13 cellular contexts compared by ENCODE assay signal in the genomic region with DNA sequence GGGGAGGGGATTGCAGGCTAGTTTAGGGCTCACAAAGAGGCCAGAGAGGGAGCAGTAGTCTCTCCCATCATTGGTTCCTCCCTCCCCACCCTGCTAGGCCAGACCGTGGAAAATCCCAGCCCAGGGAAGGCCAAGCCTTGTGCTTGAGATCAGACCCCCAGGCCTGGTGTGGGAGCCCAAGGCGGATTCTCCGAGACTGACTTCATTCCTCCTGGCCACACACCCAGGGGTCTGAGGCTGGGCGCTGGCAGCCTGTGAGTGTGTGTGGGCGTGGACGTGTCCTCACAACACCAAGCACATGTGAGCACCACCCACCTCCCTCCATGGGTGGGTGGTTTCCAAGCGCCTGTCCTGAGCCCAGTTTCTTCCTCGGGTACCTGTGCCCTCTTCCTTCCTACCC. TPM values are rescaled to one million over a fixed set of nuclear protein-coding genes. Genes with fewer than 3 reads are reported as not detected.
A peak's percentile ranks its signal among the peaks of the same experiment; 100 is the strongest.
DNase-seq lines count a peak whose midpoint lies in the region; ATAC-seq and TF ChIP-seq lines count a peak whose summit lies in the region.
"Had no signal": no experiment of that assay in that cellular context is flagged by ENCODE, and none has a peak within 500 bp of the region (broad histone marks: within the 10 kb centered on the region; RNA-seq: fewer than 3 reads in every experiment).

No MANE protein-coding gene starts in this region.

- H4K20me1 ChIP-seq in GM23248 (ENCODE audit: insufficient read depth), result no peaks in the 10 kb centered on the region
- peaks cover 65% of the 10 kb centered on the region for H4K20me1 ChIP-seq in smooth muscle cell (ENCODE audit: low read depth)

- H3K27ac ChIP-seq in GM23248, result peak overlapping the region; percentile 94
- peak overlapping the region; percentile 96 for H3K27ac ChIP-seq in smooth muscle cell (ENCODE audit: low read depth)

- no peak overlapping the region for H3K27ac Mint-ChIP-seq in stimulated activated memory B cell treated with anti-CD40 and anti-IgM and Interleukin-4, amounts not matched to agents 10 μg/mL and 1 μg/mL and 100 μg/mL, for 72 hours

- H3K9ac ChIP-seq in GM23248 (peak overlapping the region; percentile 90), smooth muscle cell (ENCODE audit: low read depth) (peak overlapping the region; percentile 80)

- H3F3A ChIP-seq in GM23248 (ENCODE audit: insufficient read depth), result peaks cover 51% of the 10 kb centered on the region
- H3F3A ChIP-seq in smooth muscle cell (ENCODE audit: low read depth), result no peaks in the 10 kb centered on the region

- peaks cover 50% of the 10 kb centered on the region for H3K27me3 Mint-ChIP-seq in stimulated activated memory B cell treated with anti-CD40 and anti-IgM and Interleukin-4, amounts not matched to agents 10 μg/mL and 1 μg/mL and 100 μg/mL, for 72 hours

- H3K9me3 ChIP-seq in GM23248 (ENCODE audit: low read depth) (no peaks in the 10 kb centered on the region), smooth muscle cell (replicated peaks; ENCODE audit: low read depth) (no peaks in the 10 kb centered on the region)
- H3K9me3 ChIP-seq: HAP-1 had no signal

- H3K36me3 ChIP-seq in GM23248 (ENCODE audit: low read depth) (peaks cover 14% of the 10 kb centered on the region; the same call in 1 of the 2 replicates), smooth muscle cell (ENCODE audit: low read depth) (no peaks in the 10 kb centered on the region)
- H3K36me3 ChIP-seq: HAP-1 had no signal

- TF ChIP-seq CTCF in smooth muscle cell (IDR thresholded peaks at IDR 0.05; ENCODE audit: borderline replicate concordance, insufficient read depth, poor library complexity, severe bottlenecking), result no peak

- no peaks in the 10 kb centered on the region for H3K36me3 Mint-ChIP-seq in stimulated activated memory B cell treated with anti-CD40 and anti-IgM and Interleukin-4, amounts not matched to agents 10 μg/mL and 1 μg/mL and 100 μg/mL, for 72 hours

- H3K4me3 Mint-ChIP-seq in stimulated activated memory B cell treated with anti-CD40 and anti-IgM and Interleukin-4, amounts not matched to agents 10 μg/mL and 1 μg/mL and 100 μg/mL, for 72 hours, result no peak overlapping the region

- ATAC-seq in left ventricle myocardium superior, result peak; percentile 42
- ATAC-seq in stimulated activated memory B cell treated with anti-CD40 and anti-IgM and Interleukin-4, amounts not matched to agents 10 μg/mL and 1 μg/mL and 100 μg/mL, for 72 hours, result no peak

- WGBS in GM23248 (ENCODE audit: low coverage in 1 of 2, low lambda C conversion rate in 2 of 2, missing lambda C conversion rate in 2 of 2), 2 experiments, result 0 to 3% methylated on average over 6 to 8 of the region's 8 CpGs
- WGBS in smooth muscle cell (ENCODE audit: low lambda C conversion rate), result 11% methylated on average over 8 of the region's 8 CpGs

- intact Hi-C loops in left ventricle myocardium superior (cut with micrococcal nuclease), result no loop called here

- H3K79me2 ChIP-seq in GM23248 (ENCODE audit: insufficient read depth), result peaks cover 91% of the 10 kb centered on the region
- H3K79me2 ChIP-seq in smooth muscle cell (ENCODE audit: low read depth), result peaks cover 93% of the 10 kb centered on the region

- peaks cover 13% of the 10 kb centered on the region for H3K4me1 Mint-ChIP-seq in stimulated activated memory B cell treated with anti-CD40 and anti-IgM and Interleukin-4, amounts not matched to agents 10 μg/mL and 1 μg/mL and 100 μg/mL, for 72 hours

- H3K4me3 ChIP-seq in GM23248 (peak overlapping the region; percentile 93), smooth muscle cell (no peak overlapping the region)
- H3K4me3 ChIP-seq: HAP-1 had no signal

- H2AFZ ChIP-seq in GM23248 (no peak overlapping the region), smooth muscle cell (ENCODE audit: low read depth) (no peak overlapping the region)

- H3K27me3 ChIP-seq in GM23248 (replicated peaks; ENCODE audit: insufficient read depth) (no peaks in the 10 kb centered on the region), smooth muscle cell (ENCODE audit: low read depth) (no peaks in the 10 kb centered on the region)

- H3K9me2 ChIP-seq in GM23248 (ENCODE audit: insufficient read depth), result no peaks in the 10 kb centered on the region

- H3K4me1 ChIP-seq in GM23248 (ENCODE audit: insufficient read depth), result peaks cover 64% of the 10 kb centered on the region
- peaks cover 32% of the 10 kb centered on the region for H3K4me1 ChIP-seq in smooth muscle cell (ENCODE audit: low read depth)

- no peaks in the 10 kb centered on the region for H3K9me3 Mint-ChIP-seq in stimulated activated memory B cell treated with anti-CD40 and anti-IgM and Interleukin-4, amounts not matched to agents 10 μg/mL and 1 μg/mL and 100 μg/mL, for 72 hours

- in situ Hi-C loops in GM23248 (cut with MboI), result no loop called here

- peak overlapping the region; percentile 98 for H3K4me2 ChIP-seq in GM23248 (ENCODE audit: unreplicated experiment)
- peak overlapping the region; percentile 96 for H3K4me2 ChIP-seq in smooth muscle cell

- DNase-seq in GM23248 (peak; percentile 94), astrocyte of the hippocampus (ENCODE audit: low read depth, low spot score) (peak; percentile 96), left ventricle myocardium superior (peak; percentile 81), smooth muscle cell (lab: John Stamatoyannopoulos, UW; ENCODE audit: unreplicated experiment) (no peak), NCI-H1436 treated with DMSO at 0.1 percent for 48 hours (lab: John Stamatoyannopoulos, UW) (no peak), LoVo (ENCODE audit: low spot score) (no peak), NK-92 (lab: John Stamatoyannopoulos, UW; ENCODE audit: unreplicated experiment) (no peak)
- DNase-seq: effector CD8-positive, alpha-beta T cell; GDM1; NCI-H1092; T-helper 2 cell had no signal

RNA-seq across cellular contexts. Expression of a gene that starts 4.1 kb away (rescaled TPM):
- 534 and 540 TPM in 2 replicates for total RNA-seq in GM23248 (2014; rRNA removed; shearing (Covaris generic))
- 396 and 401 TPM in 2 replicates for polyA plus RNA-seq in GM23248 (2016; fragmentation: Nextera tagmentation; extraction: Ambion mirVana)
- total RNA-seq in left ventricle myocardium superior, result 12.9 TPM
- 239 and 252 TPM in 2 replicates for total RNA-seq in smooth muscle cell
- 736 and 899 TPM in 2 replicates for polyA plus RNA-seq in smooth muscle cell

RNA-seq across cellular contexts. Expression of a gene that starts 57.0 kb away (rescaled TPM):
- total RNA-seq in GM23248 (2014; rRNA removed; shearing (Covaris generic)), result not detected in 2 replicates
- polyA plus RNA-seq in GM23248 (2016; fragmentation: Nextera tagmentation; extraction: Ambion mirVana) (not detected in 2 replicates), smooth muscle cell (not detected in 2 replicates)
- total RNA-seq in left ventricle myocardium superior (not detected), smooth muscle cell (not detected in 2 replicates)

Comparison
In these comparisons a context has a peak if more than half of its experiments do, and no peak if none do; other contexts are left out.
1. DNase-seq: peak in GM23248 (single experiment), astrocyte of the hippocampus (single experiment) and left ventricle myocardium superior (single experiment); none in smooth muscle cell (single experiment), NCI-H1436 treated with DMSO at 0.1 percent for 48 hours (single experiment), LoVo (single experiment) and NK-92 (single experiment).
2. RNA of a gene that starts 4.1 kb away (total RNA-seq): 534 to 540 TPM in GM23248 and 239 to 252 TPM in smooth muscle cell; 12.9 TPM in left ventricle myocardium superior (single experiment); every median in the first group is over 10 times any median in the second.